ENCODE assay signal across 10 cellular contexts in the genomic region with DNA sequence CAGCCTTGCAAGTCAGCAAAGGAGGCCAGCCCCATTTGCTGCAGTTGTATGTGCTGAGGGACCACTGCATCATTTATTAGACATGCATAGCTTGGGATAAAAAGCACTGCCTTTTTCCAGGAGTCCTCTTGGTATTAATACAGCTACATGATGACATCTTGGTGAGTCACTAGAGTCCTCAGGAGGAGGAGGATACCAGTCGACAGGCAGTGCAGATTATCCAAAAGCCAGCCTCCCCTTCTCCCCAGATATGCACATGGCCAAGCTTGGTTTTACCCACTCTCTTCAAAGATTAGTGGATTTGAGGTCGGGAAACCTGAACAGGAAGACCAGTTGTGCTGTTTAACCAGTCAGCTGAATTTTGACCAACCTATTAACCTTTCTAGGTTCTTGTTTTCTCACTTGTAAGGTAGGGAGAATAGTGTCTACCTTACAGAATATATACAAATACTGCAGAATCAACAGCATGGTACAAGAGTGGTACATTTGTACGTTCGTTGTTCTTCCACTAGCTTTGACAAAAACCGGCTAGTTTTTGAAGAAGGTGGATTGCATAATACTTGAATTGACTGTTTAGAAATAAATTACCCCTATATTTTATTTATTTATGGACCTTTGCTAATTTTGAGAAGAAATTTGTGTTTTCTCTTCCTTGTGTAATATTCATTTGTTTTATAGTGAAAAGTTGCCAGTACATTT. TPM values are rescaled to one million over a fixed set of nuclear protein-coding genes. Genes with fewer than 3 reads are reported as not detected.
DNase-seq lines count a peak whose midpoint lies in the region; FAIRE-seq and TF ChIP-seq lines count a peak whose summit lies in the region.
"Had no signal": no experiment of that assay in that cellular context is flagged by ENCODE, and none has a peak within 500 bp of the region (broad histone marks: within the 10 kb centered on the region; RNA-seq: fewer than 3 reads in every experiment).

No MANE protein-coding gene starts in this region.

- H3K4me1 ChIP-seq in breast epithelium (no peaks in the 10 kb centered on the region), SK-N-SH (ENCODE audit: control insufficient read depth in 1 of 2, insufficient read depth in 2 of 2, low read depth in 1 of 2, low read length in 1 of 2) (peaks cover 4 to 5% of the 10 kb centered on the region in 2 experiments; a peak in 2 of 4 replicates)

- no TSS peak for BruUV-seq in MCF 10A (replicated peaks; lab: Mats Ljungman, UMichigan)

- WGBS in SK-N-SH (ENCODE audit: low lambda C conversion rate): 75% methylated on average over 5 of the region's 5 CpGs

- TF ChIP-seq EP300 in SK-N-SH (IDR thresholded peaks at IDR 0.05; ENCODE audit: borderline replicate concordance in 1 of 2, low read depth in 1 of 2, low read length in 1 of 2): no peak

- POLR2A ChIA-PET in MCF 10A (lab: Yijun Ruan, JAX): interaction anchor here (0.6 to 2.5 kb wide), 7 partner anchors 14 to 262 kb away, joined by 3 to 26 read pairs (median 3); partner anchors contain the start of genes STX16 and VAPB
- POLR2A ChIA-PET in SK-N-SH (lab: Yijun Ruan, JAX): no interaction called here

- H3K36me3 ChIP-seq in breast epithelium: no peaks in the 10 kb centered on the region
- H3K36me3 ChIP-seq in SK-N-SH (replicated peaks in 1 of 2; ENCODE audit: control insufficient read depth in 1 of 2, insufficient read depth in 2 of 2, low read length in 1 of 2): peaks cover 26 to 47% of the 10 kb centered on the region in 2 experiments

- peak; percentile 5 for FAIRE-seq in urothelium cell line (lab: Jason Lieb, UNC)

- H3K27me3 Mint-ChIP-seq in MCF 10A (ENCODE audit: insufficient read depth, unreplicated experiment): no peaks in the 10 kb centered on the region
- H3K27me3 Mint-ChIP-seq in activated T-helper 2 cell treated with anti-CD3 and anti-CD28 coated beads, Interferon-gamma antibody, Interleukin-2, Interleukin-4, amounts not matched to agents 10 μg/mL and 5 μg/mL and 100 μg/mL, durations not matched to agents 14 hours and 24 hours and 36 hours (ENCODE audit: low read depth): no peaks in the 10 kb centered on the region
- H3K27me3 Mint-ChIP-seq in activated naive CD8-positive, alpha-beta T cell treated with anti-CD3 and anti-CD28 coated beads for 36 hours: no peaks in the 10 kb centered on the region
- H3K27me3 Mint-ChIP-seq: naive thymus-derived CD4-positive, alpha-beta T cell had no signal

- no peak for TF ChIP-seq POLR2A in breast epithelium (IDR thresholded peaks at IDR 0.05)

- no peaks in the 10 kb centered on the region for H3K9me2 ChIP-seq in SK-N-SH

- TF ChIP-seq RAD21 in SK-N-SH (IDR thresholded peaks at IDR 0.05; ENCODE audit: low read length): no peak

- H4K20me1 ChIP-seq in SK-N-SH (ENCODE audit: insufficient read depth): 0 out of 2 replicates have a peak, but pooled peaks cover 3% of the 10 kb centered on the region

- no peaks in the 10 kb centered on the region for H3K9me3 ChIP-seq in breast epithelium
- no peaks in the 10 kb centered on the region for H3K9me3 ChIP-seq in SK-N-SH

- H3K4me3 ChIP-seq in breast epithelium: no peak overlapping the region
- H3K4me3 ChIP-seq in SK-N-SH (ENCODE audit: low read depth in 2 of 2, low read length in 1 of 2): no peak overlapping the region
- no peak overlapping the region for H3K4me3 ChIP-seq in fibroblast of pulmonary artery (replicated peaks; ENCODE audit: low read depth, low read length)
- no peak overlapping the region for H3K4me3 ChIP-seq in coronary artery

- H3K4me1 Mint-ChIP-seq in MCF 10A (ENCODE audit: insufficient read depth, unreplicated experiment): peaks cover 14% of the 10 kb centered on the region
- peaks cover 31% of the 10 kb centered on the region for H3K4me1 Mint-ChIP-seq in activated T-helper 2 cell treated with anti-CD3 and anti-CD28 coated beads, Interferon-gamma antibody, Interleukin-2, Interleukin-4, amounts not matched to agents 10 μg/mL and 5 μg/mL and 100 μg/mL, durations not matched to agents 14 hours and 24 hours and 36 hours (ENCODE audit: low read depth)
- H3K4me1 Mint-ChIP-seq in activated naive CD8-positive, alpha-beta T cell treated with anti-CD3 and anti-CD28 coated beads for 36 hours: peaks cover 23% of the 10 kb centered on the region

- peak; percentile 61 for DNase-seq in MCF 10A (ENCODE audit: unreplicated experiment)
- no peak for DNase-seq in breast epithelium (ENCODE audit: low spot score in 2 of 2)
- DNase-seq in SK-N-SH: no peak
- peak; percentile 69 for DNase-seq in fibroblast of pulmonary artery (ENCODE audit: low read depth)
- DNase-seq in urothelium cell line (ENCODE audit: low spot score): peak; percentile 61
- DNase-seq in activated T-helper 2 cell treated with anti-CD3 and anti-CD28 coated beads, Interferon-gamma antibody, Interleukin-2, Interleukin-4, amounts not matched to agents 10 μg/mL and 5 μg/mL and 100 μg/mL, durations not matched to agents 14 hours and 24 hours and 36 hours (ENCODE audit: low spot score): no peak
- no peak for DNase-seq in coronary artery (ENCODE audit: low spot score)
- no peak for DNase-seq in activated naive CD8-positive, alpha-beta T cell treated with anti-CD3 and anti-CD28 coated beads for 36 hours
- DNase-seq: anterior cingulate cortex; naive thymus-derived CD4-positive, alpha-beta T cell had no signal

- H3F3A ChIP-seq in SK-N-SH (replicated peaks; ENCODE audit: insufficient read depth): peaks cover 10% of the 10 kb centered on the region

- no peak overlapping the region for H3K27ac Mint-ChIP-seq in MCF 10A (ENCODE audit: low read depth, unreplicated experiment)
- no peak overlapping the region for H3K27ac Mint-ChIP-seq in activated T-helper 2 cell treated with anti-CD3 and anti-CD28 coated beads, Interferon-gamma antibody, Interleukin-2, Interleukin-4, amounts not matched to agents 10 μg/mL and 5 μg/mL and 100 μg/mL, durations not matched to agents 14 hours and 24 hours and 36 hours
- no peak overlapping the region for H3K27ac Mint-ChIP-seq in activated naive CD8-positive, alpha-beta T cell treated with anti-CD3 and anti-CD28 coated beads for 36 hours

- H3K27me3 ChIP-seq in breast epithelium: no peaks in the 10 kb centered on the region
- no peaks in the 10 kb centered on the region for H3K27me3 ChIP-seq in SK-N-SH (ENCODE audit: insufficient read depth)

- no peak overlapping the region for H3K4me2 ChIP-seq in SK-N-SH

- intact Hi-C loops in MCF 10A (cut with micrococcal nuclease): no loop called here
- intact Hi-C loops in breast epithelium (cut with DNase I; ENCODE audit: low total_unique reads): no loop called here
- intact Hi-C loops in activated T-helper 2 cell treated with anti-CD3 and anti-CD28 coated beads, Interferon-gamma antibody, Interleukin-2, Interleukin-4, amounts not matched to agents 10 μg/mL and 5 μg/mL and 100 μg/mL, durations not matched to agents 14 hours and 24 hours and 36 hours (cut with micrococcal nuclease): no loop called here

- H3K9me3 Mint-ChIP-seq in MCF 10A (ENCODE audit: unreplicated experiment): no peaks in the 10 kb centered on the region
- H3K9me3 Mint-ChIP-seq in activated T-helper 2 cell treated with anti-CD3 and anti-CD28 coated beads, Interferon-gamma antibody, Interleukin-2, Interleukin-4, amounts not matched to agents 10 μg/mL and 5 μg/mL and 100 μg/mL, durations not matched to agents 14 hours and 24 hours and 36 hours: peaks cover 5% of the 10 kb centered on the region
- H3K9me3 Mint-ChIP-seq in activated naive CD8-positive, alpha-beta T cell treated with anti-CD3 and anti-CD28 coated beads for 36 hours: no peaks in the 10 kb centered on the region

- no peak overlapping the region for H3K27ac ChIP-seq in breast epithelium
- peak overlapping the region in 1 of 2 experiments; percentile 30; a peak in 2 of 4 replicates for H3K27ac ChIP-seq in SK-N-SH (ENCODE audit: low read depth in 2 of 2, low read length in 1 of 2)
- no peak overlapping the region for H3K27ac ChIP-seq in coronary artery

- H3K79me2 ChIP-seq in SK-N-SH (ENCODE audit: insufficient read depth): peaks cover 91% of the 10 kb centered on the region

- H3K9ac ChIP-seq in SK-N-SH: no peak overlapping the region

- H3K36me3 Mint-ChIP-seq in MCF 10A (ENCODE audit: insufficient read depth, unreplicated experiment): peaks cover 55% of the 10 kb centered on the region
- H3K36me3 Mint-ChIP-seq in activated T-helper 2 cell treated with anti-CD3 and anti-CD28 coated beads, Interferon-gamma antibody, Interleukin-2, Interleukin-4, amounts not matched to agents 10 μg/mL and 5 μg/mL and 100 μg/mL, durations not matched to agents 14 hours and 24 hours and 36 hours (ENCODE audit: low read depth): peaks cover 72% of the 10 kb centered on the region
- H3K36me3 Mint-ChIP-seq in activated naive CD8-positive, alpha-beta T cell treated with anti-CD3 and anti-CD28 coated beads for 36 hours: peaks cover 41% of the 10 kb centered on the region

- no peak for TF ChIP-seq CTCF in MCF 10A (IDR thresholded peaks at IDR 0.05; ENCODE audit: unreplicated experiment)
- no peak for TF ChIP-seq CTCF in breast epithelium (IDR thresholded peaks at IDR 0.05)
- no peak for TF ChIP-seq CTCF in SK-N-SH (IDR thresholded peaks at IDR 0.05)
- TF ChIP-seq CTCF in fibroblast of pulmonary artery (IDR thresholded peaks at IDR 0.05; ENCODE audit: low read length, missing control alignments): no peak
- no peak for TF ChIP-seq CTCF in coronary artery (IDR thresholded peaks at IDR 0.05)

- no peak overlapping the region for H3K4me3 Mint-ChIP-seq in MCF 10A (ENCODE audit: unreplicated experiment)
- no peak overlapping the region for H3K4me3 Mint-ChIP-seq in activated T-helper 2 cell treated with anti-CD3 and anti-CD28 coated beads, Interferon-gamma antibody, Interleukin-2, Interleukin-4, amounts not matched to agents 10 μg/mL and 5 μg/mL and 100 μg/mL, durations not matched to agents 14 hours and 24 hours and 36 hours (ENCODE audit: low read depth)
- no peak overlapping the region for H3K4me3 Mint-ChIP-seq in activated naive CD8-positive, alpha-beta T cell treated with anti-CD3 and anti-CD28 coated beads for 36 hours
- H3K4me3 Mint-ChIP-seq: naive thymus-derived CD4-positive, alpha-beta T cell had no signal

- CTCF ChIA-PET in MCF 10A (lab: Yijun Ruan, JAX) (interaction anchor here (0.7 to 2.4 kb wide), 6 partner anchors 13 to 229 kb away, joined by 3 to 11 read pairs (median 4); no protein-coding TSS in a partner anchor), SK-N-SH (lab: Yijun Ruan, JAX) (interaction anchor here (0.6 to 1.6 kb wide), 5 partner anchors 18 to 173 kb away, joined by 3 to 5 read pairs (median 3); no protein-coding TSS in a partner anchor)

- H2AFZ ChIP-seq in SK-N-SH (ENCODE audit: low read depth): no peak overlapping the region

TF ChIP-seq in SK-N-SH, 30 proteins besides CTCF, POLR2A, EP300 and RAD21 (continues in another document):
- TF ChIP-seq FOSL2 (IDR thresholded peaks at IDR 0.05; ENCODE audit: borderline replicate concordance, low read depth): peak; percentile 83

RNA-seq across cellular contexts. Expression of gene VAPB, which starts 31.9 kb away (rescaled TPM):
- total RNA-seq in MCF 10A (2022): 60.4 and 61.2 TPM in 2 replicates
- 10 to 100 TPM; 18.6 to 18.9 (median 18.7) TPM for total RNA-seq in breast epithelium
- polyA plus RNA-seq in SK-N-SH (2012; rRNA removed): 16.8 and 16.9 TPM in 2 replicates
- polyA plus RNA-seq in SK-N-SH (2012; cell fraction: cytosol; rRNA removed): 21.7 and 25.1 TPM in 2 replicates
- 19.8 and 23.8 TPM in 2 replicates for polyA plus RNA-seq in SK-N-SH (2012; cell fraction: nucleus; rRNA removed)
- total RNA-seq in activated T-helper 2 cell treated with anti-CD3 and anti-CD28 coated beads, Interferon-gamma antibody, Interleukin-2, Interleukin-4, amounts not matched to agents 10 μg/mL and 5 μg/mL and 100 μg/mL, durations not matched to agents 14 hours and 24 hours and 36 hours: 35.6 and 36.2 TPM in 2 replicates
- 10 to 100 TPM; 38.4 to 40.6 TPM for total RNA-seq in activated naive CD8-positive, alpha-beta T cell treated with anti-CD3 and anti-CD28 coated beads for 36 hours

Comparison
In these comparisons a context has a peak if more than half of its experiments do, and no peak if none do; other contexts are left out.
1. DNase-seq: peak in MCF 10A (single experiment), fibroblast of pulmonary artery (single experiment) and urothelium cell line (single experiment); none in breast epithelium (0 of 2), SK-N-SH (single experiment), activated T-helper 2 cell treated with anti-CD3 and anti-CD28 coated beads, Interferon-gamma antibody, Interleukin-2, Interleukin-4, amounts not matched to agents 10 μg/mL and 5 μg/mL and 100 μg/mL, durations not matched to agents 14 hours and 24 hours and 36 hours (single experiment), coronary artery (single experiment) and activated naive CD8-positive, alpha-beta T cell treated with anti-CD3 and anti-CD28 coated beads for 36 hours (single experiment).